Comparison of ENCODE assay signal across 19 cellular contexts in genomic region chr9:37449877-37450632, GRCh38. TPM values are rescaled to one million over a fixed set of nuclear protein-coding genes. Genes with fewer than 3 reads are reported as not detected.
DNase-seq lines count a peak whose midpoint lies in the region; ATAC-seq and TF ChIP-seq lines count a peak whose summit lies in the region.
"Had no signal": no experiment of that assay in that cellular context is flagged by ENCODE, and none has a peak within 500 bp of the region (broad histone marks: within the 10 kb centered on the region; RNA-seq: fewer than 3 reads in every experiment).

No MANE protein-coding gene starts in this region.

- H3K4me1 Mint-ChIP-seq in nephron, result peaks cover 11% of the 10 kb centered on the region

- TF ChIP-seq CTCF in dorsolateral prefrontal cortex (IDR thresholded peaks at IDR 0.05 in 54 of 56, conservative IDR thresholded peaks at IDR 0.05 in 2 of 56; ENCODE audit: low read depth in 1 of 56, partially characterized antibody in 56 of 56) (peak in 47 of 56 donors; percentile 12 to 71 (median 45)), nephron (IDR thresholded peaks at IDR 0.05; ENCODE audit: unreplicated experiment in 3 of 3) (no peak), GM13977 (IDR thresholded peaks at IDR 0.05; ENCODE audit: extremely low read depth, insufficient read depth, missing control alignments) (no peak)

- no peak for ATAC-seq in HG03521 (IDR thresholded peaks at IDR 0.05; ENCODE audit: unreplicated experiment)
- ATAC-seq: activated T-cell treated with anti-CD3 and anti-CD28 coated beads, Interleukin-2, amount 50 U/mL, for 4 hours; gastrocnemius medialis; SK-N-SH treated with all-trans-retinoic acid at 6 μM for 48 hours had no signal

- no peaks in the 10 kb centered on the region for H3K27me3 Mint-ChIP-seq in nephron (ENCODE audit: low read depth)
- H3K27me3 Mint-ChIP-seq: activated naive CD8-positive, alpha-beta T cell treated with anti-CD3 and anti-CD28 coated beads for 36 hours; stimulated activated naive B cell treated with anti-CD40 and anti-IgM and Interleukin-4, amounts not matched to agents 10 μg/mL and 1 μg/mL and 100 μg/mL, for 72 hours had no signal

- H3K27ac ChIP-seq in dorsolateral prefrontal cortex, result peak overlapping the region in 57 of 59 donors; percentile 11 to 88 (median 77)
- H3K27ac ChIP-seq: gastrocnemius medialis, parathyroid adenoma had no signal

- DNase-seq in Ammon's horn (ENCODE audit: low spot score) (peak; percentile 78), NCI-H69 (lab: John Stamatoyannopoulos, UW) (peak; percentile 20), dorsolateral prefrontal cortex (peak in 8 of 10 donors; percentile 52 to 84 (median 68)), GM13977 (ENCODE audit: low spot score) (no peak), NOMO-1 treated with DMSO at 0.1 percent for 48 hours (lab: John Stamatoyannopoulos, UW; ENCODE audit: unreplicated experiment) (no peak), NCI-H1105 (lab: John Stamatoyannopoulos, UW) (no peak)
- DNase-seq: activated naive CD8-positive, alpha-beta T cell treated with anti-CD3 and anti-CD28 coated beads for 36 hours; activated T-cell treated with anti-CD3 and anti-CD28 coated beads, Interleukin-2, amount 50 U/mL, for 4 hours; central memory CD4-positive, alpha-beta T cell; COR-L47; gastrocnemius medialis; KBM-7; NCI-H1417 treated with DMSO at 0.1 percent for 48 hours; NCI-H226; stimulated activated naive B cell treated with anti-CD40 and anti-IgM and Interleukin-4, amounts not matched to agents 10 μg/mL and 1 μg/mL and 100 μg/mL, for 72 hours had no signal

- H3K4me3 Mint-ChIP-seq in nephron, result no peak overlapping the region
- H3K4me3 Mint-ChIP-seq: activated naive CD8-positive, alpha-beta T cell treated with anti-CD3 and anti-CD28 coated beads for 36 hours; activated T-cell treated with anti-CD3 and anti-CD28 coated beads, Interleukin-2, amount 50 U/mL, for 4 hours; stimulated activated naive B cell treated with anti-CD40 and anti-IgM and Interleukin-4, amounts not matched to agents 10 μg/mL and 1 μg/mL and 100 μg/mL, for 72 hours had no signal

- H3K4me3 ChIP-seq in dorsolateral prefrontal cortex, result peak overlapping the region in 26 of 59 donors; percentile 0 to 37 (median 20)
- H3K4me3 ChIP-seq: gastrocnemius medialis had no signal

- peaks cover 33% of the 10 kb centered on the region for H3K36me3 Mint-ChIP-seq in nephron (ENCODE audit: low read depth)

- intact Hi-C loops in dorsolateral prefrontal cortex (cut with DNase I), result loop anchor here in 1 of 2 donors (2.0 kb wide), 1 partner anchor 35 kb away; no protein-coding TSS in a partner anchor

- no peaks in the 10 kb centered on the region for H3K9me3 Mint-ChIP-seq in nephron
- H3K9me3 Mint-ChIP-seq: activated naive CD8-positive, alpha-beta T cell treated with anti-CD3 and anti-CD28 coated beads for 36 hours; activated T-cell treated with anti-CD3 and anti-CD28 coated beads, Interleukin-2, amount 50 U/mL, for 4 hours; stimulated activated naive B cell treated with anti-CD40 and anti-IgM and Interleukin-4, amounts not matched to agents 10 μg/mL and 1 μg/mL and 100 μg/mL, for 72 hours had no signal

- no peaks in the 10 kb centered on the region for H3K27me3 ChIP-seq in dorsolateral prefrontal cortex
- H3K27me3 ChIP-seq: gastrocnemius medialis had no signal

- in situ Hi-C loops in GM13977 (cut with MboI; ENCODE audit: low pct_unique_long_range_greater_than_20kb, low sequenced_read_pairs, unreplicated experiment), result no loop called here

- peak overlapping the region in 2 of 3 experiments; percentile 15 to 53 for H3K27ac Mint-ChIP-seq in nephron
- H3K27ac Mint-ChIP-seq: activated naive CD8-positive, alpha-beta T cell treated with anti-CD3 and anti-CD28 coated beads for 36 hours had no signal

RNA-seq across cellular contexts. Expression of gene ZBTB5, which starts 15.2 kb away (rescaled TPM):
- 10 to 100 TPM in 57 of 120 experiments, 1 to 10 TPM in 63; 6.8 to 16.0 (median 10.0) TPM for total RNA-seq in dorsolateral prefrontal cortex

RNA-seq across cellular contexts. Expression of gene GRHPR, which starts 27.6 kb away (rescaled TPM):
- 100 to 1,000 TPM in 67 of 120 experiments, 10 to 100 TPM in 53; 73.4 to 172 (median 102) TPM for total RNA-seq in dorsolateral prefrontal cortex

RNA-seq across cellular contexts. Expression of gene POLR1E, which starts 35.7 kb away (rescaled TPM):
- 10 to 100 TPM; 10.9 to 24.1 (median 16.7) TPM for total RNA-seq in dorsolateral prefrontal cortex

Comparison
In these comparisons a context has a peak if more than half of its experiments do, and no peak if none do; other contexts are left out.
1. DNase-seq: peak in Ammon's horn (single experiment), NCI-H69 (single experiment) and dorsolateral prefrontal cortex (8 of 10); none in GM13977 (single experiment), NOMO-1 treated with DMSO at 0.1 percent for 48 hours (single experiment) and NCI-H1105 (single experiment).
2. CTCF ChIP-seq: peak in dorsolateral prefrontal cortex (47 of 56); none in nephron (0 of 3) and GM13977 (single experiment).